17 cellular contexts compared by ENCODE assay signal in genomic region chr9:98218562-98219363, GRCh38. TPM values are rescaled to one million over a fixed set of nuclear protein-coding genes. Genes with fewer than 3 reads are reported as not detected.
A peak's percentile ranks its signal among the peaks of the same experiment; 100 is the strongest.
DNase-seq lines count a peak whose midpoint lies in the region; TF ChIP-seq lines count a peak whose summit lies in the region.
"Had no signal": no experiment of that assay in that cellular context is flagged by ENCODE, and none has a peak within 500 bp of the region (broad histone marks: within the 10 kb centered on the region; RNA-seq: fewer than 3 reads in every experiment).

No MANE protein-coding gene starts in this region.

- H3K36me3 ChIP-seq in adipocyte (ENCODE audit: control insufficient read depth, insufficient read depth, low read length, severe bottlenecking) (peaks cover 20% of the 10 kb centered on the region), iPS DF 6.9 (ENCODE audit: control insufficient read depth, insufficient read depth, low read length) (peaks cover 2% of the 10 kb centered on the region), prostate gland (peaks cover 0 to 7% of the 10 kb centered on the region in 2 donors)

- H3K4me3 ChIP-seq in adipocyte (ENCODE audit: low read length) (no peak overlapping the region), iPS DF 6.9 (ENCODE audit: low read length) (no peak overlapping the region), prostate gland (no peak overlapping the region)
- H3K4me3 ChIP-seq: esophagus muscularis mucosa had no signal

- H3K27me3 ChIP-seq in adipocyte (replicated peaks; ENCODE audit: control insufficient read depth, insufficient read depth, low read length), result no peaks in the 10 kb centered on the region
- H3K27me3 ChIP-seq in iPS DF 6.9 (ENCODE audit: control insufficient read depth, insufficient read depth, low read length), result no peaks in the 10 kb centered on the region
- H3K27me3 ChIP-seq in prostate gland (replicated peaks; ENCODE audit: insufficient read depth), result no peaks in the 10 kb centered on the region
- H3K27me3 ChIP-seq: esophagus muscularis mucosa had no signal

- no peaks in the 10 kb centered on the region; the same call in none of the 2 replicates for H3K27me3 Mint-ChIP-seq in HFFc6 (ENCODE audit: insufficient read depth)
- H3K27me3 Mint-ChIP-seq: activated naive CD8-positive, alpha-beta T cell; CD4-positive, alpha-beta T cell; naive thymus-derived CD8-positive, alpha-beta T cell had no signal

- peaks cover 36% of the 10 kb centered on the region for H3K36me3 Mint-ChIP-seq in HFFc6 (ENCODE audit: low read depth)

- H3K9me3 ChIP-seq in adipocyte (ENCODE audit: control insufficient read depth, low read length) (no peaks in the 10 kb centered on the region), iPS DF 6.9 (ENCODE audit: control insufficient read depth, insufficient read depth, low read length) (no peaks in the 10 kb centered on the region), prostate gland (no peaks in the 10 kb centered on the region)
- H3K9me3 ChIP-seq: esophagus muscularis mucosa had no signal

- peaks cover 48% of the 10 kb centered on the region for H3K4me1 Mint-ChIP-seq in HFFc6 (ENCODE audit: low read depth)

- no peaks in the 10 kb centered on the region for H3K9me3 Mint-ChIP-seq in HFFc6
- H3K9me3 Mint-ChIP-seq: CD4-positive, alpha-beta T cell; naive thymus-derived CD8-positive, alpha-beta T cell had no signal

- H3K4me3 Mint-ChIP-seq in HFFc6, result no peak overlapping the region
- H3K4me3 Mint-ChIP-seq: activated naive CD8-positive, alpha-beta T cell; CD4-positive, alpha-beta T cell; naive thymus-derived CD8-positive, alpha-beta T cell had no signal

- TF ChIP-seq POLR2A in prostate gland (IDR thresholded peaks at IDR 0.05), result no peak

- intact Hi-C loops in prostate gland (cut with DNase I), result loop anchor here (5.0 kb wide), 1 partner anchor 34 kb away; no protein-coding TSS in a partner anchor

- no peak overlapping the region for H3K9ac ChIP-seq in adipocyte (ENCODE audit: low read length)

- H3K27ac Mint-ChIP-seq in HFFc6, result peak overlapping the region; percentile 64
- H3K27ac Mint-ChIP-seq: activated naive CD8-positive, alpha-beta T cell; CD4-positive, alpha-beta T cell had no signal

- H3K27ac ChIP-seq in iPS DF 6.9 (ENCODE audit: low read length) (peak overlapping the region; percentile 73), prostate gland (peak overlapping the region; percentile 46 to 59)
- H3K27ac ChIP-seq: esophagus muscularis mucosa had no signal

- no peak for TF ChIP-seq CTCF in HFFc6 (IDR thresholded peaks at IDR 0.05)
- TF ChIP-seq CTCF in prostate gland (IDR thresholded peaks at IDR 0.05), result no peak

- H3K4me1 ChIP-seq in adipocyte (ENCODE audit: control insufficient read depth, insufficient read depth, low read length) (peaks cover 19% of the 10 kb centered on the region), iPS DF 6.9 (ENCODE audit: control insufficient read depth, insufficient read depth, low read length) (peaks cover 8% of the 10 kb centered on the region), prostate gland (replicated peaks) (no peaks in the 10 kb centered on the region)

- DNase-seq in HFFc6, result no peak
- DNase-seq in adipocyte (ENCODE audit: low read depth), result peak; percentile 44
- DNase-seq in iPS DF 6.9 (ENCODE audit: low read depth, low spot score), result peak; percentile 80
- no peak for DNase-seq in prostate gland (ENCODE audit: low spot score)
- no peak for DNase-seq in C1 segment of cervical spinal cord (lab: John Stamatoyannopoulos, UW)
- DNase-seq in NCI-H187 treated with DMSO at 0.1 percent for 48 hours (lab: John Stamatoyannopoulos, UW), result no peak
- no peak for DNase-seq in DMS114 treated with DMSO at 0.1 percent for 48 hours (lab: John Stamatoyannopoulos, UW; ENCODE audit: unreplicated experiment)
- DNase-seq: activated CD4-positive, alpha-beta T cell treated with anti-CD3 and anti-CD28 coated beads for 1 hour; CD4-positive, alpha-beta T cell; GF-D8; naive thymus-derived CD8-positive, alpha-beta T cell; NCI-H2081; right cardiac atrium; stimulated activated naive CD4-positive, alpha-beta T cell; SW 1271 had no signal

- WGBS in iPS DF 6.9 (ENCODE audit: insufficient coverage, insufficient read length), result no CpG with 5 or more reads among the region's 11 CpGs
- WGBS in prostate gland, result 65% methylated on average over 11 of the region's 11 CpGs

RNA-seq across cellular contexts. Expression of gene CORO2A, which starts 26.3 kb away (rescaled TPM):
- total RNA-seq in HFFc6 (2021; fragmentation: NEBNext Ultra II Directional; extraction: Animal tissue kit (Norgen Biotek cat#: 25700)), result 1 to 10 TPM in 3 of 6 experiments, under 1 TPM in 3; 0.84 to 2.4 (median 1.1) TPM
- 10 to 100 TPM; 31.2 to 45.3 TPM for total RNA-seq in prostate gland

RNA-seq across cellular contexts. Expression of gene TBC1D2, which starts 36.7 kb away (rescaled TPM):
- total RNA-seq in HFFc6 (2021; fragmentation: NEBNext Ultra II Directional; extraction: Animal tissue kit (Norgen Biotek cat#: 25700)), result 10 to 100 TPM; 31.9 to 39.4 (median 36.5) TPM
- total RNA-seq in prostate gland, result 10 to 100 TPM; 18.4 to 18.8 TPM

Comparison
In these comparisons a context has a peak if more than half of its experiments do, and no peak if none do; other contexts are left out.
1. DNase-seq: peak in adipocyte (single experiment) and iPS DF 6.9 (single experiment); none in HFFc6 (single experiment), prostate gland (single experiment), C1 segment of cervical spinal cord (0 of 14), NCI-H187 treated with DMSO at 0.1 percent for 48 hours (single experiment) and DMS114 treated with DMSO at 0.1 percent for 48 hours (single experiment).
2. RNA of gene CORO2A, which starts 26.3 kb away (total RNA-seq): 31.2 to 45.3 TPM in prostate gland; 0.84 to 2.4 TPM in HFFc6; every median in the first group is over 4 times any median in the second.